Comparison of ENCODE assay signal across 8 cellular contexts in genomic region chr3:168249539-168250414, GRCh38.
A peak's percentile ranks its signal among the peaks of the same experiment; 100 is the strongest.
DNase-seq lines count a peak whose midpoint lies in the region; ATAC-seq and TF ChIP-seq lines count a peak whose summit lies in the region.

No MANE protein-coding gene starts in this region.

- 0 to 2% (median 0%) methylated on average over 11 to 90 of the region's 90 CpGs for WGBS in adrenal gland, 4 donors
- no CpG with 5 or more reads among the region's 90 CpGs for WGBS in trophoblast cell (ENCODE audit: extremely low coverage, insufficient coverage, insufficient read length)

- H4K12ac ChIP-seq in trophoblast cell (ENCODE audit: low read depth, low read length) = peak overlapping the region; percentile 28

- H2AK5ac ChIP-seq in trophoblast cell (ENCODE audit: low read length) = no peak overlapping the region

- H4K8ac ChIP-seq in trophoblast cell (ENCODE audit: low read depth, low read length) = peak overlapping the region; percentile 41

- peak overlapping the region; percentile 98 for H3K4me2 ChIP-seq in trophoblast cell (ENCODE audit: low read length)

- TF ChIP-seq CTCF in adrenal gland (IDR thresholded peaks at IDR 0.05) = no peak

- no peak overlapping the region for H3K23ac ChIP-seq in trophoblast cell (ENCODE audit: low read length)

- no peaks in the 10 kb centered on the region for H3K9me3 ChIP-seq in adrenal gland (replicated peaks in 1 of 3)
- H3K9me3 ChIP-seq in trophoblast cell (ENCODE audit: insufficient read depth, low read depth, low read length) = no peaks in the 10 kb centered on the region

- peak overlapping the region; percentile 58 for H4K91ac ChIP-seq in trophoblast cell (ENCODE audit: low read depth, low read length)

- H2BK5ac ChIP-seq in trophoblast cell (ENCODE audit: low read depth, low read length, poor library complexity) = peak overlapping the region; percentile 22

- peak overlapping the region; percentile 77 for H2AFZ ChIP-seq in trophoblast cell (ENCODE audit: insufficient read depth, low read length, poor library complexity)

- ATAC-seq in GM19452 (IDR thresholded peaks at IDR 0.05; ENCODE audit: unreplicated experiment) = peak; percentile 72
- ATAC-seq in HG03457 (IDR thresholded peaks at IDR 0.05; ENCODE audit: unreplicated experiment) = peak; percentile 59
- ATAC-seq in left cardiac atrium = peak; percentile 91 to 93

- no peak overlapping the region for H3K4ac ChIP-seq in trophoblast cell (ENCODE audit: low read depth, low read length)

- no peak overlapping the region for H3K27ac ChIP-seq in adrenal gland
- peak overlapping the region; percentile 61 for H3K27ac ChIP-seq in trophoblast cell (ENCODE audit: low read depth, low read length)

- peak; percentile 75 for DNase-seq in EL
- peak; percentile 72 for DNase-seq in NCI-H526 treated with DMSO at 0.1 percent for 48 hours (lab: John Stamatoyannopoulos, UW)
- DNase-seq in adrenal gland = peak; percentile 34 to 68 (median 58)
- peak; percentile 80 for DNase-seq in left cardiac atrium
- peak; percentile 67 to 83 for DNase-seq in trophoblast cell
- DNase-seq in T-helper 9 cell = no peak

- intact Hi-C loops in adrenal gland (cut with DNase I) = no loop called here
- intact Hi-C loops in left cardiac atrium (cut with DNase I) = no loop called here

- H3K36me3 ChIP-seq in adrenal gland (replicated peaks in 1 of 2) (no peaks in the 10 kb centered on the region), trophoblast cell (ENCODE audit: control insufficient read depth in 1 of 2, insufficient read depth in 2 of 2, low read length in 2 of 2) (no peaks in the 10 kb centered on the region)

- peaks cover 4% of the 10 kb centered on the region for H3K79me2 ChIP-seq in trophoblast cell (ENCODE audit: control insufficient read depth, insufficient read depth, low read length, poor library complexity)

- H2BK120ac ChIP-seq in trophoblast cell (ENCODE audit: insufficient read depth, low read length, poor library complexity) = peak overlapping the region; percentile 44

- H3K14ac ChIP-seq in trophoblast cell (ENCODE audit: low read length) = peak overlapping the region; percentile 16

- TF ChIP-seq POLR2A in adrenal gland (IDR thresholded peaks at IDR 0.05) = no peak

- H3K9ac ChIP-seq in trophoblast cell (ENCODE audit: low read length) = peak overlapping the region; percentile 91

- H3K4me1 ChIP-seq in adrenal gland (replicated peaks in 1 of 2) = peaks cover 7 to 23% of the 10 kb centered on the region in 2 donors
- H3K4me1 ChIP-seq in trophoblast cell (ENCODE audit: control insufficient read depth in 1 of 2, insufficient read depth in 2 of 2, low read length in 2 of 2) = no peaks in the 10 kb centered on the region

- H3K27me3 ChIP-seq in adrenal gland (peaks cover 18% of the 10 kb centered on the region), trophoblast cell (ENCODE audit: insufficient read depth, low read length) (no peaks in the 10 kb centered on the region)

- peak overlapping the region; percentile 45 for H3K18ac ChIP-seq in trophoblast cell (ENCODE audit: low read length)

- H3K79me1 ChIP-seq in trophoblast cell (ENCODE audit: low read length) = peaks cover 5% of the 10 kb centered on the region

- H2BK12ac ChIP-seq in trophoblast cell (ENCODE audit: low read length) = peak overlapping the region; percentile 37

- H3K4me3 ChIP-seq in adrenal gland (peak overlapping the region in 2 of 4 donors; percentile 25 to 57), trophoblast cell (ENCODE audit: low read depth, low read length) (peak overlapping the region; percentile 85)
